Comparison of ENCODE assay signal across 1 cellular context in the genomic region with DNA sequence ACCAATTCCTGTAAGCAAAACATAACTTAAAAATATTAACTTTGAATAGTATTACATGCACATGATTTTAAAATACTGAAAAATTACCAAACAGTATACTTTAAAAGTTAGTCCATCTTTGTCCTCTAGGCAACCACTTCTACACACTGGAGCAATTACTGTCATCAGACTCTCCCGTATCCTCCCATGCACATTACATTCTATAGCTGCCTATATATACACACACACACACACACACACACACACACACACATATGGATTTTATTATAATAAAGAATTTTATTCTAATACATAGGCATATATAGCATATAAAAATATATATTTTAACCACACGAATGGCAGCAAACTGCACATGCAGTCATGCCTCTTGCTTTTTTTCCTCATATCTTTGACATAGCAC.
TF ChIP-seq lines count a peak whose summit lies in the region.

No MANE protein-coding gene starts in this region.

TF ChIP-seq in GM12878, 131 proteins besides CTCF, POLR2A, EP300 and RAD21:
- TF ChIP-seq MYC (IDR thresholded peaks at IDR 0.05; ENCODE audit: insufficient read depth, insufficient read length, insufficient replicate concordance, low read length, severe bottlenecking) (no peak), EED (IDR thresholded peaks at IDR 0.05; ENCODE audit: low read depth) (no peak), JUND (IDR thresholded peaks at IDR 0.05; ENCODE audit: low read depth, low read length) (no peak)
- TF ChIP-seq, protein P1, sequence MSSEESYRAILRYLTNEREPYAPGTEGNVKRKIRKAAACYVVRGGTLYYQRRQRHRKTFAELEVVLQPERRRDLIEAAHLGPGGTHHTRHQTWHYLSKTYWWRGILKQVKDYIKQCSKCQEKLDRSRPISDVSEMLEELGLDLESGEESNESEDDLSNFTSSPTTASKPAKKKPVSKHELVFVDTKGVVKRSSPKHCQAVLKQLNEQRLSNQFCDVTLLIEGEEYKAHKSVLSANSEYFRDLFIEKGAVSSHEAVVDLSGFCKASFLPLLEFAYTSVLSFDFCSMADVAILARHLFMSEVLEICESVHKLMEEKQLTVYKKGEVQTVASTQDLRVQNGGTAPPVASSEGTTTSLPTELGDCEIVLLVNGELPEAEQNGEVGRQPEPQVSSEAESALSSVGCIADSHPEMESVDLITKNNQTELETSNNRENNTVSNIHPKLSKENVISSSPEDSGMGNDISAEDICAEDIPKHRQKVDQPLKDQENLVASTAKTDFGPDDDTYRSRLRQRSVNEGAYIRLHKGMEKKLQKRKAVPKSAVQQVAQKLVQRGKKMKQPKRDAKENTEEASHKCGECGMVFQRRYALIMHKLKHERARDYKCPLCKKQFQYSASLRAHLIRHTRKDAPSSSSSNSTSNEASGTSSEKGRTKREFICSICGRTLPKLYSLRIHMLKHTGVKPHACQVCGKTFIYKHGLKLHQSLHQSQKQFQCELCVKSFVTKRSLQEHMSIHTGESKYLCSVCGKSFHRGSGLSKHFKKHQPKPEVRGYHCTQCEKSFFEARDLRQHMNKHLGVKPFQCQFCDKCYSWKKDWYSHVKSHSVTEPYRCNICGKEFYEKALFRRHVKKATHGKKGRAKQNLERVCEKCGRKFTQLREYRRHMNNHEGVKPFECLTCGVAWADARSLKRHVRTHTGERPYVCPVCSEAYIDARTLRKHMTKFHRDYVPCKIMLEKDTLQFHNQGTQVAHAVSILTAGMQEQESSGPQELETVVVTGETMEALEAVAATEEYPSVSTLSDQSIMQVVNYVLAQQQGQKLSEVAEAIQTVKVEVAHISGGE (CRISPR knock-in tag; IDR thresholded peaks at IDR 0.05) = no peak
- TF ChIP-seq, protein P2, sequence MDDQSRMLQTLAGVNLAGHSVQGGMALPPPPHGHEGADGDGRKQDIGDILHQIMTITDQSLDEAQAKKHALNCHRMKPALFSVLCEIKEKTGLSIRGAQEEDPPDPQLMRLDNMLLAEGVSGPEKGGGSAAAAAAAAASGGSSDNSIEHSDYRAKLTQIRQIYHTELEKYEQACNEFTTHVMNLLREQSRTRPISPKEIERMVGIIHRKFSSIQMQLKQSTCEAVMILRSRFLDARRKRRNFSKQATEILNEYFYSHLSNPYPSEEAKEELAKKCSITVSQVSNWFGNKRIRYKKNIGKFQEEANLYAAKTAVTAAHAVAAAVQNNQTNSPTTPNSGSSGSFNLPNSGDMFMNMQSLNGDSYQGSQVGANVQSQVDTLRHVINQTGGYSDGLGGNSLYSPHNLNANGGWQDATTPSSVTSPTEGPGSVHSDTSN (IDR thresholded peaks at IDR 0.05; ENCODE audit: insufficient replicate concordance, low read depth, low read length) = no peak
- TF ChIP-seq, protein P3, sequence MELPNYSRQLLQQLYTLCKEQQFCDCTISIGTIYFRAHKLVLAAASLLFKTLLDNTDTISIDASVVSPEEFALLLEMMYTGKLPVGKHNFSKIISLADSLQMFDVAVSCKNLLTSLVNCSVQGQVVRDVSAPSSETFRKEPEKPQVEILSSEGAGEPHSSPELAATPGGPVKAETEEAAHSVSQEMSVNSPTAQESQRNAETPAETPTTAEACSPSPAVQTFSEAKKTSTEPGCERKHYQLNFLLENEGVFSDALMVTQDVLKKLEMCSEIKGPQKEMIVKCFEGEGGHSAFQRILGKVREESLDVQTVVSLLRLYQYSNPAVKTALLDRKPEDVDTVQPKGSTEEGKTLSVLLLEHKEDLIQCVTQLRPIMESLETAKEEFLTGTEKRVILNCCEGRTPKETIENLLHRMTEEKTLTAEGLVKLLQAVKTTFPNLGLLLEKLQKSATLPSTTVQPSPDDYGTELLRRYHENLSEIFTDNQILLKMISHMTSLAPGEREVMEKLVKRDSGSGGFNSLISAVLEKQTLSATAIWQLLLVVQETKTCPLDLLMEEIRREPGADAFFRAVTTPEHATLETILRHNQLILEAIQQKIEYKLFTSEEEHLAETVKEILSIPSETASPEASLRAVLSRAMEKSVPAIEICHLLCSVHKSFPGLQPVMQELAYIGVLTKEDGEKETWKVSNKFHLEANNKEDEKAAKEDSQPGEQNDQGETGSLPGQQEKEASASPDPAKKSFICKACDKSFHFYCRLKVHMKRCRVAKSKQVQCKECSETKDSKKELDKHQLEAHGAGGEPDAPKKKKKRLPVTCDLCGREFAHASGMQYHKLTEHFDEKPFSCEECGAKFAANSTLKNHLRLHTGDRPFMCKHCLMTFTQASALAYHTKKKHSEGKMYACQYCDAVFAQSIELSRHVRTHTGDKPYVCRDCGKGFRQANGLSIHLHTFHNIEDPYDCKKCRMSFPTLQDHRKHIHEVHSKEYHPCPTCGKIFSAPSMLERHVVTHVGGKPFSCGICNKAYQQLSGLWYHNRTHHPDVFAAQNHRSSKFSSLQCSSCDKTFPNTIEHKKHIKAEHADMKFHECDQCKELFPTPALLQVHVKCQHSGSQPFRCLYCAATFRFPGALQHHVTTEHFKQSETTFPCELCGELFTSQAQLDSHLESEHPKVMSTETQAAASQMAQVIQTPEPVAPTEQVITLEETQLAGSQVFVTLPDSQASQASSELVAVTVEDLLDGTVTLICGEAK (IDR thresholded peaks at IDR 0.05; ENCODE audit: borderline replicate concordance) = no peak
